Comparison of ENCODE assay signal across 9 cellular contexts in the genomic region with DNA sequence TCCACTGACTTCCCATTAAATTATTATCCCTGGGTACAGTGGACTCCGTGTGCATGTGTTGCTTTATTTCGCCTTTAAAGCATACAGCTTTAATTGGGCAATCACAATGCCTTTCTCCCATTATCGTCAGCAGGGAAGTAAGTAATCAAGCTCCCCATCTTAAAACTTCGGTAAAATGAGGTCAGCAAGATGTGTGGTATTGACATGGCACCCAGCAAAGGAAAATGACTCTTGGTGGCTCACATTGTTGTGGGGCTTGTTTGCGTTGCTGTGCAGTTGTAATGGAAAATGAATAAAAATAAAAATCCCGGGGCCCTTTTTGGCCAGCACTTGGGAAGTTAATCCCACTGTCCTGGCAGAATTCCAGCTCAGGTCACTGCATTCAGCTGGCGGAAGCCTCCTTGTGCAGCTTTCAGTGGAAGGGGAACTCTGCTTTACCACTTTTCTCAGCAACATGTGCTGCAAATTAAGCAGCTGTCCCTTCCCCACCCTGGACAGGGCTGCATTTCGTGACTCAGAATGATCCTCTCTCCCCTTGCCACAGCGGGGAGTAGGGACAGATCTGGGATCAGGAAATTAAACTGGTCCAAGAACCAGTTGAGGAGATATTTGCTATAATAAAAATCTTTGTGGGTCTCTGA. TPM values are rescaled to one million over a fixed set of nuclear protein-coding genes. Genes with fewer than 3 reads are reported as not detected.
A peak's percentile ranks its signal among the peaks of the same experiment; 100 is the strongest.
DNase-seq lines count a peak whose midpoint lies in the region; ATAC-seq and TF ChIP-seq lines count a peak whose summit lies in the region.
"Had no signal": no experiment of that assay in that cellular context is flagged by ENCODE, and none has a peak within 500 bp of the region (broad histone marks: within the 10 kb centered on the region; RNA-seq: fewer than 3 reads in every experiment).

No MANE protein-coding gene starts in this region.

- H3K4me3 ChIP-seq in HFF-Myc (replicated peaks; ENCODE audit: low read depth, low read length) (peak overlapping the region; percentile 12; the same call in 1 of the 2 replicates), Panc1 (ENCODE audit: low read depth in 2 of 2, low read length in 2 of 2) (no peak overlapping the region), gastroesophageal sphincter (no peak overlapping the region), spleen (no peak overlapping the region)

- H3K4me1 ChIP-seq in Panc1 (ENCODE audit: control insufficient read depth, insufficient read depth, low read length), result peaks cover 30% of the 10 kb centered on the region
- peaks cover 13 to 57% (median 27%) of the 10 kb centered on the region in 3 donors for H3K4me1 ChIP-seq in gastroesophageal sphincter
- H3K4me1 ChIP-seq in spleen, result peaks cover 0 to 21% (median 4%) of the 10 kb centered on the region in 6 donors

- ATAC-seq in Panc1 (peak; percentile 29; the same call in 1 of the 2 replicates), gastroesophageal sphincter (peak; percentile 65), GM19023 (IDR thresholded peaks at IDR 0.05; ENCODE audit: unreplicated experiment) (no peak), GM21619 (IDR thresholded peaks at IDR 0.05; ENCODE audit: unreplicated experiment) (no peak)

- TF ChIP-seq CTCF in HFF-Myc (IDR thresholded peaks at IDR 0.05; ENCODE audit: low read depth, low read length, missing control alignments) (no peak), Panc1 (IDR thresholded peaks at IDR 0.05) (no peak), gastroesophageal sphincter (IDR thresholded peaks at IDR 0.05) (no peak), spleen (IDR thresholded peaks at IDR 0.05 in 8 of 11, conservative IDR thresholded peaks at IDR 0.05 in 3 of 11) (no peak)

- intact Hi-C loops in Panc1 (cut with micrococcal nuclease; ENCODE audit: unreplicated experiment), result no loop called here
- intact Hi-C loops in spleen (cut with DNase I; ENCODE audit: low total_unique reads), result no loop called here

- H3K36me3 ChIP-seq in Panc1 (ENCODE audit: control insufficient read depth, insufficient read depth, low read length) (no peaks in the 10 kb centered on the region), gastroesophageal sphincter (no peaks in the 10 kb centered on the region), spleen (no peaks in the 10 kb centered on the region)

- H3K27ac ChIP-seq in Panc1 (ENCODE audit: low read length) (no peak overlapping the region), gastroesophageal sphincter (peak overlapping the region; percentile 30 to 69 (median 68)), spleen (peak overlapping the region in 5 of 8 donors; percentile 5 to 48 (median 20))

- POLR2A ChIA-PET in Panc1 (lab: Charles Lee), result interaction anchor here (1.1 kb wide), 1 partner anchor 9 kb away, joined by 3 read pairs; no protein-coding TSS in a partner anchor

- CTCF ChIA-PET in Panc1 (lab: Charles Lee), result no interaction called here

- TF ChIP-seq POLR2A in gastroesophageal sphincter (IDR thresholded peaks at IDR 0.05) (no peak), spleen (IDR thresholded peaks at IDR 0.05) (no peak)

- BruUV-seq in Panc1 (replicated peaks; lab: Mats Ljungman, UMichigan), result no TSS peak

- WGBS in gastroesophageal sphincter (ENCODE audit: low coverage in 1 of 2), 2 donors, result 9 to 10% methylated on average over 7 of the region's 9 CpGs
- WGBS in spleen, 5 donors, result 38 to 52% (median 38%) methylated on average over 9 of the region's 9 CpGs

- DNase-seq in HFF-Myc (ENCODE audit: extremely low read depth, low read depth) (peak; percentile 94), Panc1 (ENCODE audit: low read depth, low spot score) (no peak), spleen (no peak), hippocampal formation (lab: John Stamatoyannopoulos, UW) (no peak)
- DNase-seq in activated effector memory CD4-positive, alpha-beta T cell treated with anti-CD3 and anti-CD28 coated beads, Interleukin-2, amount 50 U/mL, for 16 hours, result no peak
- DNase-seq: activated CD4-positive, alpha-beta T cell treated with anti-CD3 and anti-CD28 coated beads, Interleukin-2, amount 50 U/mL, for 48 hours had no signal

- H3K27me3 ChIP-seq in Panc1 (ENCODE audit: control insufficient read depth, insufficient read depth, low read length) (no peaks in the 10 kb centered on the region), gastroesophageal sphincter (no peaks in the 10 kb centered on the region), spleen (replicated peaks in 1 of 7) (no peaks in the 10 kb centered on the region)

- in situ Hi-C loops in Panc1 (cut with HindIII; ENCODE audit: low pct_unique_long_range_greater_than_20kb, low sequenced_read_pairs), result no loop called here

- no peak for TF ChIP-seq EP300 in gastroesophageal sphincter (IDR thresholded peaks at IDR 0.05)

- H3K9me3 ChIP-seq in Panc1 (ENCODE audit: control insufficient read depth, insufficient read depth, low read depth, low read length) (no peaks in the 10 kb centered on the region), gastroesophageal sphincter (no peaks in the 10 kb centered on the region), spleen (no peaks in the 10 kb centered on the region)

RNA-seq across cellular contexts. Expression of a gene that starts 13.9 kb away (rescaled TPM):
- total RNA-seq in Panc1 (2021; ENCODE audit: unreplicated experiment), result 286 TPM
- polyA plus RNA-seq in Panc1 (2012; ENCODE audit: insufficient read length), result 181 TPM
- total RNA-seq in gastroesophageal sphincter, result 100 to 1,000 TPM; 118 to 233 (median 163) TPM
- 100 to 1,000 TPM in 6 of 7 donors, 10 to 100 TPM in 1; 89.8 to 143 (median 118) TPM for total RNA-seq in spleen
- polyA plus RNA-seq in spleen, result 10 to 100 TPM in 2 of 3 donors, 1 to 10 TPM in 1; 7.8 to 18.4 (median 12.3) TPM

Comparison
In these comparisons a context has a peak if more than half of its experiments do, and no peak if none do; other contexts are left out.
1. ATAC-seq: peak in Panc1 (single experiment) and gastroesophageal sphincter (single experiment); none in GM19023 (single experiment) and GM21619 (single experiment).